Comparison of ENCODE assay signal across 15 cellular contexts in genomic region chr11:9922806-9923205, GRCh38.
DNase-seq lines count a peak whose midpoint lies in the region; ATAC-seq, FAIRE-seq and TF ChIP-seq lines count a peak whose summit lies in the region.
"Had no signal": no experiment of that assay in that cellular context is flagged by ENCODE, and none has a peak within 500 bp of the region (broad histone marks: within the 10 kb centered on the region; RNA-seq: fewer than 3 reads in every experiment).

No MANE protein-coding gene starts in this region.

- H3K36me3 Mint-ChIP-seq in Caco-2 (ENCODE audit: insufficient read depth, unreplicated experiment): no peaks in the 10 kb centered on the region
- no peaks in the 10 kb centered on the region for H3K36me3 Mint-ChIP-seq in mesothelial cell of epicardium

- H3K27ac ChIP-seq in kidney (ENCODE audit: low read depth in 2 of 2, low read length in 2 of 2): no peak overlapping the region
- H3K27ac ChIP-seq: left ventricle myocardium inferior, pancreas had no signal

- H3K4me1 ChIP-seq in Caco-2: peaks cover 46% of the 10 kb centered on the region
- no peaks in the 10 kb centered on the region for H3K4me1 ChIP-seq in NT2/D1 (ENCODE audit: insufficient read depth, insufficient read length)
- no peaks in the 10 kb centered on the region for H3K4me1 ChIP-seq in kidney (ENCODE audit: control insufficient read depth in 1 of 2, insufficient read depth in 1 of 2, low read depth in 1 of 2, low read length in 2 of 2)
- H3K4me1 ChIP-seq: left ventricle myocardium inferior, pancreas had no signal

- peaks cover 25% of the 10 kb centered on the region for H3K4me1 Mint-ChIP-seq in Caco-2 (ENCODE audit: low read depth, unreplicated experiment)
- peaks cover 21% of the 10 kb centered on the region for H3K4me1 Mint-ChIP-seq in mesothelial cell of epicardium
- H3K4me1 Mint-ChIP-seq: central memory CD8-positive, alpha-beta T cell had no signal

- H3K36me3 ChIP-seq in Caco-2 (ENCODE audit: control insufficient read depth, insufficient read depth, low read length) (no peaks in the 10 kb centered on the region), NT2/D1 (ENCODE audit: insufficient read depth, insufficient read length, low read length) (no peaks in the 10 kb centered on the region), kidney (ENCODE audit: control insufficient read depth in 1 of 2, insufficient read depth in 2 of 2, low read length in 2 of 2) (no peaks in the 10 kb centered on the region)
- H3K36me3 ChIP-seq: left ventricle myocardium inferior, pancreas had no signal

- peak overlapping the region; percentile 80 for H3K27ac Mint-ChIP-seq in Caco-2 (ENCODE audit: unreplicated experiment)
- peak overlapping the region; percentile 68 for H3K27ac Mint-ChIP-seq in mesothelial cell of epicardium

- H3K27me3 ChIP-seq in Caco-2 (replicated peaks; ENCODE audit: control insufficient read depth, insufficient read depth, low read length): no peaks in the 10 kb centered on the region
- no peaks in the 10 kb centered on the region for H3K27me3 ChIP-seq in NT2/D1 (ENCODE audit: insufficient read depth, insufficient read length)
- H3K27me3 ChIP-seq: pancreas had no signal

- H3K27me3 Mint-ChIP-seq in Caco-2 (ENCODE audit: insufficient read depth, unreplicated experiment) (no peaks in the 10 kb centered on the region), mesothelial cell of epicardium (ENCODE audit: low read depth) (no peaks in the 10 kb centered on the region)
- H3K27me3 Mint-ChIP-seq: central memory CD8-positive, alpha-beta T cell had no signal

- CTCF ChIA-PET in Caco-2 (lab: Charles Lee): no interaction called here

- H3K9ac ChIP-seq in NT2/D1 (ENCODE audit: insufficient read length, low read depth) (peak overlapping the region; percentile 42), kidney (ENCODE audit: low read length in 2 of 2) (no peak overlapping the region)

- H3K4me3 ChIP-seq in Caco-2 (ENCODE audit: low read depth, low read length): no peak overlapping the region
- H3K4me3 ChIP-seq in NT2/D1 (ENCODE audit: insufficient read length, low read depth): no peak overlapping the region
- H3K4me3 ChIP-seq in kidney (ENCODE audit: low read length in 2 of 2): no peak overlapping the region
- H3K4me3 ChIP-seq: left ventricle myocardium inferior, pancreas had no signal

- H3K9me3 Mint-ChIP-seq in Caco-2 (ENCODE audit: unreplicated experiment): peaks cover 18% of the 10 kb centered on the region
- H3K9me3 Mint-ChIP-seq in mesothelial cell of epicardium: no peaks in the 10 kb centered on the region
- H3K9me3 Mint-ChIP-seq: central memory CD8-positive, alpha-beta T cell had no signal

- H3K4me3 Mint-ChIP-seq in Caco-2 (ENCODE audit: unreplicated experiment) (no peak overlapping the region), mesothelial cell of epicardium (no peak overlapping the region)
- H3K4me3 Mint-ChIP-seq: central memory CD8-positive, alpha-beta T cell had no signal

- FAIRE-seq in kidney (lab: Jason Lieb, UNC): no peak
- no peak for FAIRE-seq in urothelium cell line (lab: Jason Lieb, UNC)
- FAIRE-seq: pancreas had no signal

- POLR2A ChIA-PET in Caco-2 (lab: Charles Lee): no interaction called here

- peak; percentile 26 for ATAC-seq in esophagus mucosa
- ATAC-seq: HCT116, pancreas had no signal

- BruUV-seq in Caco-2 (replicated peaks; lab: Mats Ljungman, UMichigan): no TSS peak

- DNase-seq in Caco-2 (no peak), NT2/D1 (ENCODE audit: low read depth, low spot score) (peak; percentile 23), mesothelial cell of epicardium (ENCODE audit: low spot score in 2 of 2, unreplicated experiment in 2 of 2) (no peak), kidney (no peak), urothelium cell line (ENCODE audit: low spot score) (no peak), glomerular visceral epithelial cell (ENCODE audit: extremely low spot score) (no peak), NCI-H524 treated with DMSO at 0.1 percent for 48 hours (lab: John Stamatoyannopoulos, UW) (no peak)
- DNase-seq: activated naive CD4-positive, alpha-beta T cell treated with Interleukin-2 at 50 U/mL for 16 hours; DMS153; left ventricle myocardium inferior; NCI-H446 treated with DMSO at 0.1 percent for 48 hours; pancreas had no signal

- intact Hi-C loops in Caco-2 (cut with micrococcal nuclease; ENCODE audit: unreplicated experiment) (no loop called here), kidney (cut with DNase I) (no loop called here)

- no peak for TF ChIP-seq CTCF in Caco-2 (IDR thresholded peaks at IDR 0.05; ENCODE audit: insufficient read depth in 1 of 2, low read depth in 1 of 2, low read length in 1 of 2, severe bottlenecking in 1 of 2, unreplicated experiment in 1 of 2)
- TF ChIP-seq CTCF in mesothelial cell of epicardium (IDR thresholded peaks at IDR 0.05; ENCODE audit: unreplicated experiment): no peak
- no peak for TF ChIP-seq CTCF in kidney (IDR thresholded peaks at IDR 0.05; ENCODE audit: borderline replicate concordance, extremely low read depth, insufficient read depth)

- peaks cover 3% of the 10 kb centered on the region; the same call in 1 of the 2 replicates for H3K9me3 ChIP-seq in Caco-2
- H3K9me3 ChIP-seq in NT2/D1 (ENCODE audit: insufficient read depth, low read length): no peaks in the 10 kb centered on the region
- H3K9me3 ChIP-seq in kidney (ENCODE audit: control insufficient read depth in 1 of 2, low read length in 2 of 2): no peaks in the 10 kb centered on the region
- H3K9me3 ChIP-seq: left ventricle myocardium inferior, pancreas had no signal
